ENCODE assay signal across 20 cellular contexts in the genomic region with DNA sequence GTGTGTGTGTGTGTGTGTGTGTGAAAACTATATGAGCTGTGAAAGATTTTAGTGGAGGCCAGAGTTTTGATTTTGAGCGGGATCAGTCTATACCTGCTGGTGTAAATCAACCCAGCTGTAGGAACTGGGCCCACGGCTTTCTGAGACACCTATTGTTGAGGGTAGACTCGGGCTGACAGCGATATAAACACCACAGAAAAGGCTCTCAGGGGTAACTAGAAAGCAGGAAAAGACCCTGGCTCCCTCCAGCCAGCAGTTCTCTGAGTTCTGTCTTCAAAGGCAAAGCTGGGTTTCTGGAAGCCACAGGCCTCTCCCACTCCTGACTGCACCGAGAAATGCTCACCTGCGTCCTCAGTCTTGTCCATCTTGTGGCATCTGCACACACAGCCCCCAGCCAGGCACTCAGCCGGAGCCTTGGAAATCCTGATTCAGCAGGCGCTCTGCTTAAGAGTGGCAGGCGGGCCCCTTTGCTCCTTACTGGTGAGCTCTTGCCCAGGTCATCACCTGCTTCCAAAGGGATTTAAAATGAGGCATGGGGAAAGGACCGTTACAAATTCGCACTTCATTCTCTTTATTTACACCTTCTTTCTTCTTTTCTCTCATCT.
"Had no signal": no experiment of that assay in that cellular context is flagged by ENCODE, and none has a peak within 500 bp of the region (broad histone marks: within the 10 kb centered on the region; RNA-seq: fewer than 3 reads in every experiment).

No MANE protein-coding gene starts in this region.

- H3K27ac ChIP-seq: body of pancreas, foreskin keratinocyte, psoas muscle had no signal

- H3K36me3 Mint-ChIP-seq: memory B cell had no signal

- H3K4me1 ChIP-seq: body of pancreas, psoas muscle had no signal

- H3K4me1 Mint-ChIP-seq: activated naive CD8-positive, alpha-beta T cell treated with anti-CD3 and anti-CD28 coated beads, Interleukin-2, amount 50 U/mL, for 24 hours; memory B cell had no signal

- H3K27me3 ChIP-seq: body of pancreas, foreskin keratinocyte had no signal

- DNase-seq: activated CD4-positive, alpha-beta memory T cell treated with anti-CD3 and anti-CD28 coated beads, Interleukin-2, amount 10 ng/mL, durations not matched to agents 7 days and 5 days; activated CD4-positive, alpha-beta T cell treated with anti-CD3 and anti-CD28 coated beads, Interleukin-2, amount 10 ng/mL, durations not matched to agents 24 days and 14 days; activated effector memory CD4-positive, alpha-beta T cell treated with anti-CD3 and anti-CD28 coated beads, Interleukin-2, amount 50 U/mL, for 16 hours; activated naive CD4-positive, alpha-beta T cell treated with anti-CD3 and anti-CD28 coated beads, Interleukin-2, amount 50 U/mL, for 16 hours; activated naive CD8-positive, alpha-beta T cell treated with anti-CD3 and anti-CD28 coated beads, Interleukin-2, amount 50 U/mL, for 24 hours; activated T-cell treated with anti-CD3 and anti-CD28 coated beads, Interleukin-2, amount 50 U/mL, for 72 hours; body of pancreas; caudate nucleus; effector CD4-positive, alpha-beta T cell; erythroblast; mucosa of descending colon; psoas muscle; right cardiac atrium; stimulated activated CD4-positive, alpha-beta T cell treated with anti-CD3 and anti-CD28 coated beads, Interleukin-12 subunit alpha, Interleukin-12 subunit beta, amount 100 ng/mL, for 4 hours; stimulated activated CD4-positive, alpha-beta T cell treated with anti-CD3 and anti-CD28 coated beads, Interleukin-4, amount 100 ng/mL, for 4 hours; stimulated activated naive CD8-positive, alpha-beta T cell treated with anti-CD3 and anti-CD28 coated beads, Interleukin-15, Interleukin-2, amounts not matched to agents 100 U/mL and 50 U/mL, for 24 hours; T-helper 17 cell had no signal

- ATAC-seq: activated naive CD8-positive, alpha-beta T cell treated with anti-CD3 and anti-CD28 coated beads, Interleukin-2, amount 50 U/mL, for 24 hours; activated T-cell treated with anti-CD3 and anti-CD28 coated beads, Interleukin-2, amount 50 U/mL, for 72 hours; body of pancreas; mucosa of descending colon; psoas muscle; right cardiac atrium; stimulated activated naive CD8-positive, alpha-beta T cell treated with anti-CD3 and anti-CD28 coated beads, Interleukin-15, Interleukin-2, amounts not matched to agents 100 U/mL and 50 U/mL, for 24 hours; T-helper 17 cell had no signal

- H3K27ac Mint-ChIP-seq: activated CD4-positive, alpha-beta memory T cell treated with anti-CD3 and anti-CD28 coated beads, Interleukin-2, amount 10 ng/mL, durations not matched to agents 7 days and 5 days; activated CD4-positive, alpha-beta T cell treated with anti-CD3 and anti-CD28 coated beads, Interleukin-2, amount 10 ng/mL, durations not matched to agents 24 days and 14 days; activated naive CD8-positive, alpha-beta T cell treated with anti-CD3 and anti-CD28 coated beads, Interleukin-2, amount 50 U/mL, for 24 hours; activated T-cell treated with anti-CD3 and anti-CD28 coated beads, Interleukin-2, amount 50 U/mL, for 72 hours; dendritic cell treated with granulocyte-macrophage colony-stimulating factor and Interleukin-4, amounts not matched to agents 40 ng/mL and 50 ng/mL, for 4 days; memory B cell; T-helper 17 cell had no signal

- H3K27me3 Mint-ChIP-seq: dendritic cell treated with granulocyte-macrophage colony-stimulating factor and Interleukin-4, amounts not matched to agents 40 ng/mL and 50 ng/mL, for 4 days had no signal

- H3K4me3 Mint-ChIP-seq: activated CD4-positive, alpha-beta memory T cell treated with anti-CD3 and anti-CD28 coated beads, Interleukin-2, amount 10 ng/mL, durations not matched to agents 7 days and 5 days; activated CD4-positive, alpha-beta T cell treated with anti-CD3 and anti-CD28 coated beads, Interleukin-2, amount 10 ng/mL, durations not matched to agents 24 days and 14 days; activated naive CD8-positive, alpha-beta T cell treated with anti-CD3 and anti-CD28 coated beads, Interleukin-2, amount 50 U/mL, for 24 hours; activated T-cell treated with anti-CD3 and anti-CD28 coated beads, Interleukin-2, amount 50 U/mL, for 72 hours; dendritic cell treated with granulocyte-macrophage colony-stimulating factor and Interleukin-4, amounts not matched to agents 40 ng/mL and 50 ng/mL, for 4 days; memory B cell; T-helper 17 cell had no signal

- H3K9me3 Mint-ChIP-seq: activated CD4-positive, alpha-beta memory T cell treated with anti-CD3 and anti-CD28 coated beads, Interleukin-2, amount 10 ng/mL, durations not matched to agents 7 days and 5 days had no signal

- H3K9me3 ChIP-seq: mucosa of descending colon, psoas muscle had no signal

- H3K4me3 ChIP-seq: body of pancreas, mucosa of descending colon, psoas muscle had no signal
